ENCODE assay signal across 8 cellular contexts in genomic region chr22:46250035-46250782, GRCh38. TPM values are rescaled to one million over a fixed set of nuclear protein-coding genes. Genes with fewer than 3 reads are reported as not detected.
A peak's percentile ranks its signal among the peaks of the same experiment; 100 is the strongest.
DNase-seq lines count a peak whose midpoint lies in the region; ATAC-seq, FAIRE-seq and TF ChIP-seq lines count a peak whose summit lies in the region.

TSS of gene CDPF1 (minus strand) at chr22:46250293. CDS start at chr22:46248284, 2,009 bp downstream.

- peak; percentile 86 for ATAC-seq in HG02678 (IDR thresholded peaks at IDR 0.05; ENCODE audit: unreplicated experiment)

- peak within 1 kb of the TSS; percentile 72 for H3K27ac ChIP-seq in astrocyte (ENCODE audit: low read depth, low read length)

- DNase-seq in GM12892 (ENCODE audit: insufficient read length) (peak; percentile 92), NCI-H1105 treated with DMSO at 0.1 percent for 48 hours (lab: John Stamatoyannopoulos, UW) (peak; percentile 78), T-helper 2 cell (peak; percentile 78 to 94 (median 87)), astrocyte (ENCODE audit: low read depth) (peak; percentile 72), hepatic stellate cell (ENCODE audit: low spot score) (peak; percentile 95), renal cortical epithelial cell (ENCODE audit: low read depth) (peak; percentile 61), OCI-M2 (lab: John Stamatoyannopoulos, UW; ENCODE audit: unreplicated experiment) (no peak)

- peaks cover 5% of the 10 kb centered on the region for H3K36me3 Mint-ChIP-seq in astrocyte (ENCODE audit: low read depth, unreplicated experiment)

- H3K36me3 ChIP-seq in astrocyte (ENCODE audit: insufficient read depth, low read length) = no peaks in the 10 kb centered on the region

- TF ChIP-seq POLR2A in GM12892 (IDR thresholded peaks at IDR 0.05; ENCODE audit: low read depth, low read length) = peak; percentile 88

- H3K4me1 ChIP-seq in astrocyte (ENCODE audit: insufficient read depth, low read length) = peaks cover 9% of the 10 kb centered on the region

- peak within 1 kb of the TSS; percentile 97 for H3K4me2 ChIP-seq in astrocyte (ENCODE audit: low read length)

- H3K9me3 ChIP-seq in astrocyte (ENCODE audit: insufficient read depth, low read depth, low read length) = no peaks in the 10 kb centered on the region

- H3K4me3 Mint-ChIP-seq in astrocyte (ENCODE audit: unreplicated experiment) = peak within 1 kb of the TSS; percentile 81

- FAIRE-seq in GM12892 (lab: Jason Lieb, UNC) (peak; percentile 97), astrocyte (lab: Jason Lieb, UNC) (no peak)

- no peaks in the 10 kb centered on the region for H3K9me3 Mint-ChIP-seq in astrocyte (ENCODE audit: unreplicated experiment)

- no peaks in the 10 kb centered on the region for H3K27me3 Mint-ChIP-seq in astrocyte (ENCODE audit: low read depth, unreplicated experiment)

- H3K9ac ChIP-seq in astrocyte (ENCODE audit: low read length) = peak within 1 kb of the TSS; percentile 90

- peaks cover 6% of the 10 kb centered on the region for H4K20me1 ChIP-seq in astrocyte (ENCODE audit: insufficient read depth, low read length)

- H2AFZ ChIP-seq in astrocyte (ENCODE audit: low read depth, low read length) = peak within 1 kb of the TSS; percentile 96

- H3K4me3 ChIP-seq in astrocyte (ENCODE audit: insufficient read depth, low read depth, low read length) = peak within 1 kb of the TSS; percentile 77

- H3K27me3 ChIP-seq in astrocyte (ENCODE audit: insufficient read depth, low read length) = no peaks in the 10 kb centered on the region

- peak within 1 kb of the TSS; percentile 75 for H3K27ac Mint-ChIP-seq in astrocyte (ENCODE audit: unreplicated experiment)

- no peaks in the 10 kb centered on the region for H3K4me1 Mint-ChIP-seq in astrocyte (ENCODE audit: low read depth, unreplicated experiment)

- TF ChIP-seq CTCF in astrocyte (IDR thresholded peaks at IDR 0.05; ENCODE audit: insufficient read depth, low read depth, low read length) = no peak

- H3K79me2 ChIP-seq in astrocyte (ENCODE audit: insufficient read depth, low read length) = peaks cover 4% of the 10 kb centered on the region

RNA-seq across cellular contexts. Expression of gene CDPF1, which starts in this region (rescaled TPM):
- polyA plus RNA-seq in GM12892 (2012; ENCODE audit: missing spikeins) = 6.9 TPM
- total RNA-seq in astrocyte (5.4 and 5.7 TPM in 2 replicates), renal cortical epithelial cell (9.0 and 10.4 TPM in 2 replicates)
